11 cellular contexts compared by ENCODE assay signal in the genomic region with DNA sequence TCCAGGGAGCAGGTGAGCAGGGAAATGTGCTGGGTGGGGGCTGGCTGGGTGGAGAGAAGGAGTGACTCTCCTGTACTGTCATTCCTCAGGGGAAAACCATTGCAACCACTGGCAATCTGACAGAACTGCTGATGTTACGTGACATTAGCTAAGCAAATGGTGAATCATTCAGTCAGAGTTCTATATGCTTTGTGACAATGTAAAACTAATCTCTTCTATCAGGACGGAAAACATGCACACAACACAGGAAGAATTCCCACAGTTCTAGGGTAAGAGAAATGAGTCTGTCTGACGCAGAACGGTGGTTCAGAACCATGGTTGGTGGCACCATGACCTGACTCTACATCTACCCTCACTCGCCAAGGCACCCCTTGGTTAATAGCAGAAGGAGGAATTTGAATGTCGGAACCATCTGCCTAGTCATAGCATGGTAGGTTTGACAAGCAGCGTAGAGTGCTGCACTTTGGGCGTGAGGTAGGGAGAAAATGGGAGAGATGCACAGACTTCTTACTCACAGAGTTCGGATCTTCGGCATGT.
DNase-seq lines count a peak whose midpoint lies in the region; ATAC-seq, FAIRE-seq and TF ChIP-seq lines count a peak whose summit lies in the region.
"Had no signal": no experiment of that assay in that cellular context is flagged by ENCODE, and none has a peak within 500 bp of the region (broad histone marks: within the 10 kb centered on the region; RNA-seq: fewer than 3 reads in every experiment).

No MANE protein-coding gene starts in this region.

- no peak for TF ChIP-seq POLR2A in GM18505 (IDR thresholded peaks at IDR 0.05; ENCODE audit: borderline replicate concordance, extremely low read depth, insufficient read depth, insufficient read length)

- DNase-seq in stimulated activated CD4-positive, alpha-beta T cell treated with anti-CD3 and anti-CD28 coated beads, Interleukin-15, amount 100 ng/mL, for 24 hours, result peak; percentile 58
- no peak for DNase-seq in stimulated activated CD4-positive, alpha-beta T cell treated with anti-CD3 and anti-CD28 coated beads, Interleukin-2, amount 100 ng/mL, for 48 hours
- DNase-seq in RCC 7860 (ENCODE audit: low spot score) (peak; percentile 13), fibroblast of gingiva (ENCODE audit: low read depth) (peak; percentile 21), COR-L47 (lab: John Stamatoyannopoulos, UW) (no peak)
- no peak for DNase-seq in activated CD4-positive, CD25-positive, alpha-beta regulatory T cell (lab: John Stamatoyannopoulos, UW)
- DNase-seq: left lung, NCI-H82 had no signal

- FAIRE-seq in RCC 7860 (lab: Jason Lieb, UNC), result no peak

- no peak for ATAC-seq in GM21737 (IDR thresholded peaks at IDR 0.05; ENCODE audit: unreplicated experiment)
- ATAC-seq in GM18505 (IDR thresholded peaks at IDR 0.05; ENCODE audit: unreplicated experiment), result no peak
- ATAC-seq: left lung; natural killer cell treated with Interleukin-12 subunit alpha and Interleukin-12 subunit beta and Interleukin-15 and Interleukin-18, amount 100 ng/mL, for 72 hours had no signal

Comparison
In these comparisons a context has a peak if more than half of its experiments do, and no peak if none do; other contexts are left out.
1. DNase-seq: peak in stimulated activated CD4-positive, alpha-beta T cell treated with anti-CD3 and anti-CD28 coated beads, Interleukin-15, amount 100 ng/mL, for 24 hours (single experiment), RCC 7860 (single experiment) and fibroblast of gingiva (single experiment); none in stimulated activated CD4-positive, alpha-beta T cell treated with anti-CD3 and anti-CD28 coated beads, Interleukin-2, amount 100 ng/mL, for 48 hours (0 of 2), activated CD4-positive, CD25-positive, alpha-beta regulatory T cell (0 of 4) and COR-L47 (single experiment).